Comparison of ENCODE assay signal across 9 cellular contexts in genomic region chr11:102313225-102313940, GRCh38. TPM values are rescaled to one million over a fixed set of nuclear protein-coding genes. Genes with fewer than 3 reads are reported as not detected.
DNase-seq lines count a peak whose midpoint lies in the region; ATAC-seq and TF ChIP-seq lines count a peak whose summit lies in the region.
"Had no signal": no experiment of that assay in that cellular context is flagged by ENCODE, and none has a peak within 500 bp of the region (broad histone marks: within the 10 kb centered on the region; RNA-seq: fewer than 3 reads in every experiment).

No MANE protein-coding gene starts in this region.

- H3K9me3 Mint-ChIP-seq in dendritic cell treated with granulocyte-macrophage colony-stimulating factor and Interleukin-4, amounts not matched to agents 40 ng/mL and 50 ng/mL, for 4 days = no peaks in the 10 kb centered on the region
- peaks cover 6% of the 10 kb centered on the region for H3K9me3 Mint-ChIP-seq in progenitor cell of endocrine pancreas (ENCODE audit: low read depth)

- peak overlapping the region; percentile 37 to 67 for H3K4me3 ChIP-seq in Panc1 (ENCODE audit: low read depth in 2 of 2, low read length in 2 of 2)
- H3K4me3 ChIP-seq in parathyroid adenoma (ENCODE audit: low read depth, low read length) = no peak overlapping the region

- H3K27ac ChIP-seq in Panc1 (ENCODE audit: low read length) = peak overlapping the region; percentile 93
- H3K27ac ChIP-seq in parathyroid adenoma = peak overlapping the region; percentile 16

- in situ Hi-C loops in Caki2 (cut with HindIII; ENCODE audit: low pct_unique_long_range_greater_than_20kb, low sequenced_read_pairs) = no loop called here
- in situ Hi-C loops in Panc1 (cut with HindIII; ENCODE audit: low pct_unique_long_range_greater_than_20kb, low sequenced_read_pairs) = no loop called here

- H3K9me3 ChIP-seq in Panc1 (ENCODE audit: control insufficient read depth, insufficient read depth, low read depth, low read length) (no peaks in the 10 kb centered on the region), parathyroid adenoma (ENCODE audit: control insufficient read depth, low read length) (no peaks in the 10 kb centered on the region)

- no peaks in the 10 kb centered on the region for H3K79me2 ChIP-seq in parathyroid adenoma

- H3K4me3 Mint-ChIP-seq in dendritic cell treated with granulocyte-macrophage colony-stimulating factor and Interleukin-4, amounts not matched to agents 40 ng/mL and 50 ng/mL, for 4 days = no peak overlapping the region
- H3K4me3 Mint-ChIP-seq in progenitor cell of endocrine pancreas (ENCODE audit: low read depth) = no peak overlapping the region

- peak overlapping the region; percentile 50 for H3K27ac Mint-ChIP-seq in dendritic cell treated with granulocyte-macrophage colony-stimulating factor and Interleukin-4, amounts not matched to agents 40 ng/mL and 50 ng/mL, for 4 days
- no peak overlapping the region for H3K27ac Mint-ChIP-seq in progenitor cell of endocrine pancreas

- TF ChIP-seq CTCF in Panc1 (IDR thresholded peaks at IDR 0.05) = no peak
- no peak for TF ChIP-seq CTCF in parathyroid adenoma (IDR thresholded peaks at IDR 0.05)
- TF ChIP-seq CTCF in progenitor cell of endocrine pancreas (IDR thresholded peaks at IDR 0.05; ENCODE audit: unreplicated experiment) = no peak

- POLR2A ChIA-PET in Panc1 (lab: Charles Lee) = interaction anchor here (0.7 to 1.1 kb wide), 2 partner anchors 13 to 35 kb away, joined by 3 to 4 read pairs; no protein-coding TSS in a partner anchor

- ATAC-seq in Panc1 = no peak

- H3K27me3 ChIP-seq in Panc1 (ENCODE audit: control insufficient read depth, insufficient read depth, low read length) (no peaks in the 10 kb centered on the region), parathyroid adenoma (ENCODE audit: control insufficient read depth, insufficient read depth, low read length) (no peaks in the 10 kb centered on the region)

- intact Hi-C loops in Panc1 (cut with micrococcal nuclease; ENCODE audit: unreplicated experiment) = loop anchor here (10.0 kb wide), 1 partner anchor 399 kb away; the partner anchor contains the start of genes ANGPTL5 and CEP126
- intact Hi-C loops in dendritic cell treated with granulocyte-macrophage colony-stimulating factor and Interleukin-4, amounts not matched to agents 40 ng/mL and 50 ng/mL, for 4 days (cut with micrococcal nuclease) = no loop called here

- H3K9ac ChIP-seq in parathyroid adenoma = no peak overlapping the region

- DNase-seq in Caki2 (ENCODE audit: low read depth) (peak; percentile 44), Panc1 (ENCODE audit: low read depth, low spot score) (no peak), progenitor cell of endocrine pancreas (ENCODE audit: low spot score, unreplicated experiment) (no peak), amygdala (lab: John Stamatoyannopoulos, UW) (no peak), NOMO-1 treated with DMSO at 0.1 percent for 48 hours (lab: John Stamatoyannopoulos, UW; ENCODE audit: unreplicated experiment) (no peak), SKM-1 (lab: John Stamatoyannopoulos, UW; ENCODE audit: unreplicated experiment) (no peak)
- DNase-seq: RPMI8226 had no signal

- no peaks in the 10 kb centered on the region for H3K36me3 ChIP-seq in Panc1 (ENCODE audit: control insufficient read depth, insufficient read depth, low read length)
- H3K36me3 ChIP-seq in parathyroid adenoma (ENCODE audit: control insufficient read depth, insufficient read depth, low read length) = no peaks in the 10 kb centered on the region

- BruUV-seq in Panc1 (replicated peaks; lab: Mats Ljungman, UMichigan) = no TSS peak

- CTCF ChIA-PET in Panc1 (lab: Charles Lee) = no interaction called here

- H3K4me2 ChIP-seq in parathyroid adenoma (ENCODE audit: low read length) = no peak overlapping the region

- H3K36me3 Mint-ChIP-seq in dendritic cell treated with granulocyte-macrophage colony-stimulating factor and Interleukin-4, amounts not matched to agents 40 ng/mL and 50 ng/mL, for 4 days (ENCODE audit: low read depth) = peaks cover 8% of the 10 kb centered on the region
- H3K36me3 Mint-ChIP-seq in progenitor cell of endocrine pancreas (ENCODE audit: insufficient read depth) = no peaks in the 10 kb centered on the region

- no peaks in the 10 kb centered on the region for H3K27me3 Mint-ChIP-seq in dendritic cell treated with granulocyte-macrophage colony-stimulating factor and Interleukin-4, amounts not matched to agents 40 ng/mL and 50 ng/mL, for 4 days
- peaks cover 9% of the 10 kb centered on the region for H3K27me3 Mint-ChIP-seq in progenitor cell of endocrine pancreas

- peak overlapping the region; percentile 53 for H2AFZ ChIP-seq in parathyroid adenoma

- peaks cover 38% of the 10 kb centered on the region for H3K4me1 ChIP-seq in Panc1 (ENCODE audit: control insufficient read depth, insufficient read depth, low read length)
- H3K4me1 ChIP-seq in parathyroid adenoma = no peaks in the 10 kb centered on the region

- H3K4me1 Mint-ChIP-seq in dendritic cell treated with granulocyte-macrophage colony-stimulating factor and Interleukin-4, amounts not matched to agents 40 ng/mL and 50 ng/mL, for 4 days (ENCODE audit: low read depth) = peaks cover 26% of the 10 kb centered on the region
- H3K4me1 Mint-ChIP-seq in progenitor cell of endocrine pancreas (ENCODE audit: low read depth) = peaks cover 8% of the 10 kb centered on the region

RNA-seq across cellular contexts. Expression of gene BIRC3, which starts 3.9 kb away (rescaled TPM):
- 12.2 and 12.6 TPM in 2 replicates for total RNA-seq in Caki2 (2014; rRNA removed; shearing (Covaris generic); ENCODE audit: low replicate concordance)
- total RNA-seq in Panc1 (2021; ENCODE audit: unreplicated experiment) (65.4 TPM), progenitor cell of endocrine pancreas (0.29 and 0.36 TPM in 2 replicates)
- polyA plus RNA-seq in Panc1 (2012; ENCODE audit: insufficient read length) = 29.2 TPM

RNA-seq across cellular contexts. Expression of gene BIRC2, which starts 33.6 kb away (rescaled TPM):
- total RNA-seq in Caki2 (2014; rRNA removed; shearing (Covaris generic); ENCODE audit: low replicate concordance) = 37.2 and 46.7 TPM in 2 replicates
- total RNA-seq in Panc1 (2021; ENCODE audit: unreplicated experiment) (76.8 TPM), progenitor cell of endocrine pancreas (66.3 and 67.2 TPM in 2 replicates)
- polyA plus RNA-seq in Panc1 (2012; ENCODE audit: insufficient read length) = 29.4 TPM
